ENCODE assay signal across 17 cellular contexts in genomic region chr5:171518916-171519315, GRCh38.
A peak's percentile ranks its signal among the peaks of the same experiment; 100 is the strongest.
DNase-seq lines count a peak whose midpoint lies in the region; ATAC-seq, FAIRE-seq and TF ChIP-seq lines count a peak whose summit lies in the region.
"Had no signal": no experiment of that assay in that cellular context is flagged by ENCODE, and none has a peak within 500 bp of the region (broad histone marks: within the 10 kb centered on the region; RNA-seq: fewer than 3 reads in every experiment).

No MANE protein-coding gene starts in this region.

- TF ChIP-seq CTCF in chondrocyte (IDR thresholded peaks at IDR 0.05): no peak
- TF ChIP-seq CTCF in nephron progenitor cell (IDR thresholded peaks at IDR 0.05): no peak
- no peak for TF ChIP-seq CTCF in gastrocnemius medialis (IDR thresholded peaks at IDR 0.05 in 4 of 5, conservative IDR thresholded peaks at IDR 0.05 in 1 of 5)

- H3K9me3 ChIP-seq in gastrocnemius medialis: no peaks in the 10 kb centered on the region
- H3K9me3 ChIP-seq: BLaER1 treated with 17β-estradiol and CSF1 and Interleukin-3, amounts not matched to agents 10 nM and 100 nM had no signal

- TF ChIP-seq POLR2A in gastrocnemius medialis (IDR thresholded peaks at IDR 0.05) (no peak), H54 (IDR thresholded peaks at IDR 0.05; ENCODE audit: low read depth, low read length) (no peak)

- FAIRE-seq in H54 (lab: Jason Lieb, UNC): no peak
- FAIRE-seq: GM12878, HTR-8/SVneo had no signal

- H3K36me3 Mint-ChIP-seq in chondrocyte (ENCODE audit: low read depth): no peaks in the 10 kb centered on the region
- H3K36me3 Mint-ChIP-seq in nephron progenitor cell (ENCODE audit: low read depth): no peaks in the 10 kb centered on the region
- H3K36me3 Mint-ChIP-seq: CD8-positive, alpha-beta T cell; IgD-negative memory B cell had no signal

- H3K4me3 ChIP-seq in gastrocnemius medialis: no peak overlapping the region
- H3K4me3 ChIP-seq: BLaER1 treated with 17β-estradiol and CSF1 and Interleukin-3, amounts not matched to agents 10 nM and 100 nM; GM12878 had no signal

- in situ Hi-C loops in gastrocnemius medialis (cut with MboI; ENCODE audit: low sequenced_read_pairs in 4 of 4): no loop called here

- H3K27ac ChIP-seq in gastrocnemius medialis: no peak overlapping the region
- H3K27ac ChIP-seq: BLaER1 treated with 17β-estradiol and CSF1 and Interleukin-3, amounts not matched to agents 10 nM and 100 nM had no signal

- no peaks in the 10 kb centered on the region for H3K36me3 ChIP-seq in gastrocnemius medialis
- H3K36me3 ChIP-seq: BLaER1 treated with 17β-estradiol and CSF1 and Interleukin-3, amounts not matched to agents 10 nM and 100 nM had no signal

- no peak for DNase-seq in stimulated activated naive CD8-positive, alpha-beta T cell treated with anti-CD3 and anti-CD28 coated beads, Interleukin-15, amount 100 ng/mL, for 72 hours
- DNase-seq in stimulated activated naive CD8-positive, alpha-beta T cell treated with anti-CD3 and anti-CD28 coated beads, Interleukin-15, Interleukin-2, amounts not matched to agents 100 U/mL and 50 U/mL, for 24 hours: no peak
- DNase-seq in chondrocyte (ENCODE audit: low spot score): no peak
- no peak for DNase-seq in nephron progenitor cell
- no peak for DNase-seq in gastrocnemius medialis
- no peak for DNase-seq in H54 (ENCODE audit: insufficient read length, low spot score)
- no peak for DNase-seq in occipital lobe (lab: John Stamatoyannopoulos, UW)
- DNase-seq: Calu3; CD8-positive, alpha-beta T cell; DND-41; EL; H7 had no signal

- no peak overlapping the region for H3K4me3 Mint-ChIP-seq in stimulated activated naive CD8-positive, alpha-beta T cell treated with anti-CD3 and anti-CD28 coated beads, Interleukin-15, amount 100 ng/mL, for 72 hours
- no peak overlapping the region for H3K4me3 Mint-ChIP-seq in chondrocyte (ENCODE audit: unreplicated experiment)
- peak overlapping the region; percentile 35 for H3K4me3 Mint-ChIP-seq in nephron progenitor cell
- H3K4me3 Mint-ChIP-seq: B cell; CD8-positive, alpha-beta T cell; IgD-negative memory B cell had no signal

- peak overlapping the region in 1 of 2 donors; percentile 38 for H3K27ac Mint-ChIP-seq in stimulated activated naive CD8-positive, alpha-beta T cell treated with anti-CD3 and anti-CD28 coated beads, Interleukin-15, amount 100 ng/mL, for 72 hours
- peak overlapping the region; percentile 47 for H3K27ac Mint-ChIP-seq in chondrocyte (ENCODE audit: unreplicated experiment)
- H3K27ac Mint-ChIP-seq in nephron progenitor cell: peak overlapping the region; percentile 26
- H3K27ac Mint-ChIP-seq: B cell; CD8-positive, alpha-beta T cell had no signal

- no peaks in the 10 kb centered on the region for H3K9me3 Mint-ChIP-seq in stimulated activated naive CD8-positive, alpha-beta T cell treated with anti-CD3 and anti-CD28 coated beads, Interleukin-15, amount 100 ng/mL, for 72 hours
- no peaks in the 10 kb centered on the region for H3K9me3 Mint-ChIP-seq in chondrocyte (ENCODE audit: low read depth)
- no peaks in the 10 kb centered on the region for H3K9me3 Mint-ChIP-seq in nephron progenitor cell
- H3K9me3 Mint-ChIP-seq: CD8-positive, alpha-beta T cell; IgD-negative memory B cell had no signal

- peak; percentile 24 for ATAC-seq in stimulated activated naive CD8-positive, alpha-beta T cell treated with anti-CD3 and anti-CD28 coated beads, Interleukin-15, amount 100 ng/mL, for 72 hours
- no peak for ATAC-seq in stimulated activated naive CD8-positive, alpha-beta T cell treated with anti-CD3 and anti-CD28 coated beads, Interleukin-15, Interleukin-2, amounts not matched to agents 100 U/mL and 50 U/mL, for 24 hours
- no peak for ATAC-seq in gastrocnemius medialis
- ATAC-seq: CD8-positive, alpha-beta T cell; GM12878 had no signal

- no peaks in the 10 kb centered on the region for H3K27me3 ChIP-seq in gastrocnemius medialis
- H3K27me3 ChIP-seq: BLaER1 treated with 17β-estradiol and CSF1 and Interleukin-3, amounts not matched to agents 10 nM and 100 nM had no signal

- peaks cover 19% of the 10 kb centered on the region for H3K27me3 Mint-ChIP-seq in stimulated activated naive CD8-positive, alpha-beta T cell treated with anti-CD3 and anti-CD28 coated beads, Interleukin-15, amount 100 ng/mL, for 72 hours
- H3K27me3 Mint-ChIP-seq in chondrocyte (ENCODE audit: low read depth): no peaks in the 10 kb centered on the region
- H3K27me3 Mint-ChIP-seq in nephron progenitor cell (ENCODE audit: low read depth, poor library complexity): peaks cover 33% of the 10 kb centered on the region

- H3K4me1 ChIP-seq in gastrocnemius medialis: peaks cover 3 to 4% of the 10 kb centered on the region in 2 donors
- H3K4me1 ChIP-seq: BLaER1 treated with 17β-estradiol and CSF1 and Interleukin-3, amounts not matched to agents 10 nM and 100 nM had no signal

- H3K4me1 Mint-ChIP-seq in stimulated activated naive CD8-positive, alpha-beta T cell treated with anti-CD3 and anti-CD28 coated beads, Interleukin-15, amount 100 ng/mL, for 72 hours: no peaks in the 10 kb centered on the region
- H3K4me1 Mint-ChIP-seq in chondrocyte (ENCODE audit: low read depth): peaks cover 47% of the 10 kb centered on the region
- peaks cover 83% of the 10 kb centered on the region for H3K4me1 Mint-ChIP-seq in nephron progenitor cell
- H3K4me1 Mint-ChIP-seq: B cell, IgD-negative memory B cell had no signal

- intact Hi-C loops in gastrocnemius medialis (cut with DNase I; ENCODE audit: low total_unique reads): no loop called here
